Comparison of ENCODE assay signal across 9 cellular contexts in genomic region chr12:109264095-109264942, GRCh38. TPM values are rescaled to one million over a fixed set of nuclear protein-coding genes. Genes with fewer than 3 reads are reported as not detected.
A peak's percentile ranks its signal among the peaks of the same experiment; 100 is the strongest.
DNase-seq lines count a peak whose midpoint lies in the region; ATAC-seq, FAIRE-seq and TF ChIP-seq lines count a peak whose summit lies in the region.
"Had no signal": no experiment of that assay in that cellular context is flagged by ENCODE, and none has a peak within 500 bp of the region (broad histone marks: within the 10 kb centered on the region; RNA-seq: fewer than 3 reads in every experiment).

No MANE protein-coding gene starts in this region.

- DNase-seq in BJ (ENCODE audit: low read depth) (no peak), H54 (ENCODE audit: insufficient read length, low spot score) (peak; percentile 49), NCI-H526 treated with DMSO at 0.1 percent for 48 hours (lab: John Stamatoyannopoulos, UW) (peak; percentile 60), fibroblast of the conjunctiva (ENCODE audit: low read depth) (peak; percentile 30), omental fat pad (ENCODE audit: low spot score) (peak; percentile 42)
- peak; percentile 61 for DNase-seq in activated CD8-positive, alpha-beta T cell treated with anti-CD3 and anti-CD28 coated beads, Interleukin-2, amount 10 ng/mL, durations not matched to agents 7 days and 5 days

- H3K27ac Mint-ChIP-seq in activated CD8-positive, alpha-beta T cell treated with anti-CD3 and anti-CD28 coated beads, Interleukin-2, amount 10 ng/mL, durations not matched to agents 7 days and 5 days: no peak overlapping the region

- peak; percentile 44 for ATAC-seq in activated CD8-positive, alpha-beta T cell treated with anti-CD3 and anti-CD28 coated beads, Interleukin-2, amount 10 ng/mL, durations not matched to agents 7 days and 5 days
- ATAC-seq in omental fat pad (ENCODE audit: low FRiP score): peak; percentile 50
- ATAC-seq in HG03460 (IDR thresholded peaks at IDR 0.05; ENCODE audit: unreplicated experiment): no peak
- ATAC-seq in HG02571 (IDR thresholded peaks at IDR 0.05; ENCODE audit: unreplicated experiment): no peak

- TF ChIP-seq CTCF in BJ (IDR thresholded peaks at IDR 0.05; ENCODE audit: insufficient read depth, low read depth, low read length): peak; percentile 83
- no peak for TF ChIP-seq CTCF in omental fat pad (IDR thresholded peaks at IDR 0.05)

- no peaks in the 10 kb centered on the region; the same call in 1 of the 2 replicates for H3K36me3 ChIP-seq in BJ (ENCODE audit: control insufficient read depth, insufficient read depth, low read length)

- H3K36me3 Mint-ChIP-seq in activated CD8-positive, alpha-beta T cell treated with anti-CD3 and anti-CD28 coated beads, Interleukin-2, amount 10 ng/mL, durations not matched to agents 7 days and 5 days (ENCODE audit: low read depth): peaks cover 3% of the 10 kb centered on the region

- no peak overlapping the region for H3K4me3 ChIP-seq in BJ (ENCODE audit: low read depth, low read length)

- FAIRE-seq in H54 (lab: Jason Lieb, UNC): no peak

- CTCF ChIA-PET in BJ (lab: Yijun Ruan, JAX): interaction anchor here (0.6 to 3.5 kb wide), 13 partner anchors 9 to 148 kb away, joined by 3 to 25 read pairs (median 5); no protein-coding TSS in a partner anchor
- CTCF ChIA-PET in activated CD8-positive, alpha-beta T cell treated with anti-CD3 and anti-CD28 coated beads, Interleukin-2, amount 10 ng/mL, durations not matched to agents 7 days and 5 days (lab: Charles Lee): interaction anchor here (0.6 to 2.7 kb wide), 7 partner anchors 37 to 357 kb away, joined by 3 to 9 read pairs (median 3); no protein-coding TSS in a partner anchor

- no peaks in the 10 kb centered on the region for H3K9me3 Mint-ChIP-seq in activated CD8-positive, alpha-beta T cell treated with anti-CD3 and anti-CD28 coated beads, Interleukin-2, amount 10 ng/mL, durations not matched to agents 7 days and 5 days (ENCODE audit: insufficient read depth)

- no peaks in the 10 kb centered on the region for H3K27me3 Mint-ChIP-seq in activated CD8-positive, alpha-beta T cell treated with anti-CD3 and anti-CD28 coated beads, Interleukin-2, amount 10 ng/mL, durations not matched to agents 7 days and 5 days (ENCODE audit: low read depth)

- no peak for TF ChIP-seq POLR2A in H54 (IDR thresholded peaks at IDR 0.05; ENCODE audit: low read depth, low read length)

- no peaks in the 10 kb centered on the region for H3K4me1 Mint-ChIP-seq in activated CD8-positive, alpha-beta T cell treated with anti-CD3 and anti-CD28 coated beads, Interleukin-2, amount 10 ng/mL, durations not matched to agents 7 days and 5 days (ENCODE audit: low read depth)

- POLR2A ChIA-PET in BJ (lab: Charles Lee): no interaction called here
- POLR2A ChIA-PET in activated CD8-positive, alpha-beta T cell treated with anti-CD3 and anti-CD28 coated beads, Interleukin-2, amount 10 ng/mL, durations not matched to agents 7 days and 5 days (lab: Charles Lee): no interaction called here

- no peaks in the 10 kb centered on the region for H3K27me3 ChIP-seq in BJ (ENCODE audit: control insufficient read depth, insufficient read depth, low read length)
- H3K27me3 ChIP-seq: neutrophil had no signal

- H3K4me3 Mint-ChIP-seq in activated CD8-positive, alpha-beta T cell treated with anti-CD3 and anti-CD28 coated beads, Interleukin-2, amount 10 ng/mL, durations not matched to agents 7 days and 5 days: no peak overlapping the region

RNA-seq across cellular contexts. Expression of gene FOXN4, which starts 44.8 kb away (rescaled TPM):
- not detected in 2 replicates for polyA plus RNA-seq in BJ (2011; rRNA removed)
- polyA minus RNA-seq in BJ (2011; rRNA and poly(A)+ RNA removed): not detected in 2 replicates
- not detected for total RNA-seq in activated CD8-positive, alpha-beta T cell treated with anti-CD3 and anti-CD28 coated beads, Interleukin-2, amount 10 ng/mL, durations not matched to agents 7 days and 5 days
- not detected for total RNA-seq in omental fat pad

Comparison
In these comparisons a context has a peak if more than half of its experiments do, and no peak if none do; other contexts are left out.
1. ATAC-seq: peak in activated CD8-positive, alpha-beta T cell treated with anti-CD3 and anti-CD28 coated beads, Interleukin-2, amount 10 ng/mL, durations not matched to agents 7 days and 5 days (single experiment) and omental fat pad (single experiment); none in HG03460 (single experiment) and HG02571 (single experiment).